23 cellular contexts compared by ENCODE assay signal in the genomic region with DNA sequence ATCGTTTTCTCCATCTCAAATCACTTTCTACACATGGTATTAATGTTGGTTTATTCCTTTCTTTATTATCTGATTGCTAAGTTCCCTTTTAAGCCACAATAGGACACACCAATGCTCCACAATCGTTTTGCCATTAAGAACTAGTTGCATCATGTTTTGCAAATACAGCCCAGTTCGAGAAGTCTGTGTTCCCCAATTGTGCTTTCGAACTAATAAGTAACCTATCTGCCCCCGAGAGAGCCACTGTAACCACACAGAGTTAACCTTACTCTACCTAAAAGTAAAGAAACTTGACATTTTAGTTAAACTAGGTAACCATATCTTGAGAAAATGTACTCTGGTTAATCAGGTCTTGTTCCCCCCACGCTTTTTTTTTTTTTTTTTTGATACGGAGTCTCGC. TPM values are rescaled to one million over a fixed set of nuclear protein-coding genes. Genes with fewer than 3 reads are reported as not detected.
"Had no signal": no experiment of that assay in that cellular context is flagged by ENCODE, and none has a peak within 500 bp of the region (broad histone marks: within the 10 kb centered on the region; RNA-seq: fewer than 3 reads in every experiment).

No MANE protein-coding gene starts in this region.

- H3K4me1 Mint-ChIP-seq: immature natural killer cell, T-cell had no signal

- DNase-seq: activated CD4-positive, CD25-positive, alpha-beta regulatory T cell treated with anti-CD3 and anti-CD28 coated beads, Interleukin-2, amount 50 U/mL, for 72 hours; activated CD8-positive, alpha-beta memory T cell treated with anti-CD3 and anti-CD28 coated beads for 24 hours; activated CD8-positive, alpha-beta memory T cell treated with anti-CD3 and anti-CD28 coated beads, Interleukin-2, amount 50 U/mL, for 48 hours; activated effector memory CD4-positive, alpha-beta T cell treated with Interleukin-2 at 50 U/mL for 16 hours; activated naive CD4-positive, alpha-beta T cell treated with anti-CD3 and anti-CD28 coated beads, Interleukin-2, amount 50 U/mL, for 16 hours; activated T-cell treated with anti-CD3 and anti-CD28 coated beads, Interleukin-2, amount 50 U/mL, for 48 hours; aorta; cortex of kidney; heart right ventricle; immature natural killer cell; kidney glomerular epithelial cell; nucleus accumbens; posterior cingulate gyrus; stimulated activated naive CD8-positive, alpha-beta T cell treated with anti-CD3 and anti-CD28 coated beads, Interleukin-15, Interleukin-2, amounts not matched to agents 100 U/mL and 50 U/mL, for 24 hours; T-cell; transverse colon had no signal

- H3K4me3 ChIP-seq: breast epithelium, gastroesophageal sphincter, heart right ventricle, right atrium auricular region, transverse colon had no signal

- H3K9me3 Mint-ChIP-seq: mesothelial cell of epicardium; natural killer cell treated with Interleukin-12 subunit alpha and Interleukin-12 subunit beta and Interleukin-15 and Interleukin-18, amount 100 ng/mL, for 72 hours; T-cell had no signal

- H3K27me3 Mint-ChIP-seq: T-cell had no signal

- H3K27ac ChIP-seq: gastroesophageal sphincter, right atrium auricular region, transverse colon had no signal

- H3K4me3 Mint-ChIP-seq: immature natural killer cell; mesothelial cell of epicardium; natural killer cell treated with Interleukin-12 subunit alpha and Interleukin-12 subunit beta and Interleukin-15 and Interleukin-18, amount 100 ng/mL, for 72 hours; T-cell had no signal

- ATAC-seq: esophagus mucosa; gastroesophageal sphincter; heart right ventricle; natural killer cell treated with Interleukin-12 subunit alpha and Interleukin-12 subunit beta and Interleukin-15 and Interleukin-18, amount 100 ng/mL, for 72 hours; stimulated activated naive CD8-positive, alpha-beta T cell treated with anti-CD3 and anti-CD28 coated beads, Interleukin-15, Interleukin-2, amounts not matched to agents 100 U/mL and 50 U/mL, for 24 hours; T-cell had no signal

- H3K9me3 ChIP-seq: breast epithelium, gastroesophageal sphincter, heart right ventricle, right atrium auricular region, transverse colon had no signal

- H3K36me3 ChIP-seq: breast epithelium, gastroesophageal sphincter, heart right ventricle, right atrium auricular region, transverse colon had no signal

- H3K27ac Mint-ChIP-seq: immature natural killer cell; natural killer cell treated with Interleukin-12 subunit alpha and Interleukin-12 subunit beta and Interleukin-15 and Interleukin-18, amount 100 ng/mL, for 72 hours; T-cell had no signal

- H3K27me3 ChIP-seq: breast epithelium, gastroesophageal sphincter, heart right ventricle, right atrium auricular region, transverse colon had no signal

- H3K36me3 Mint-ChIP-seq: immature natural killer cell; natural killer cell treated with Interleukin-12 subunit alpha and Interleukin-12 subunit beta and Interleukin-15 and Interleukin-18, amount 100 ng/mL, for 72 hours; T-cell had no signal

- FAIRE-seq: endometrium had no signal

- H3K4me1 ChIP-seq: gastroesophageal sphincter, transverse colon had no signal

RNA-seq across cellular contexts. Expression of gene MAGI1, which starts 39.1 kb away (rescaled TPM):
- total RNA-seq: natural killer cell treated with Interleukin-12 subunit alpha and Interleukin-12 subunit beta and Interleukin-15 and Interleukin-18, amount 100 ng/mL, for 72 hours had no signal
- polyA plus RNA-seq: immature natural killer cell had no signal
